In the genomic region with DNA sequence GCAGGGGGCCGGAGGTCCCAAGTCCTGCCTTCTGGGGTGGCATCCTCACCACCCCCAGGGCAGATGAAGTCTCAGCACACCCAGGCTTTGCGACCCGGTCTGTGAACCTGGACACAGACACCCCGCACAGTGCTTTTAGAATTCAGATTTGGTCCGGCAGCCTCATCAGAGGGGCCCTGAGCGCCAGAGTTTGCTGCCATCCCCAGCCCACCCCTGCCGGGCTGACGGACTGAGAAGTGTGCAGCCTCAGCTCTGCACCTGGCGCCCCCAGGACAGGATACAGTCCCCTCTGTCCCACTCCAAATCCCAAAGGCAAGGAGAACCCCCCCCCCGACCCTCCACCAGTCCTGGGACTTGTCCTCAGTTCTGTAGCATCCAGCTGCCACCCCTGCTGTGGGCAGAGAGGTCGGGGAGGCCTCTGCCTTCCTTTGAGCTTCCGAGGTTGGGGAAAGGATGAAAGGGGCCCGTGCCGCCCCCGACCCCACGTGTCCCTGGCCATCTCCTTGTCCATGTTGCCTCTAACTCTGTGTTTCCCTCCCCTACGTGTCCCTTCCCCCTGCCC, we compare ENCODE assay signal across 17 cellular contexts. TPM values are rescaled to one million over a fixed set of nuclear protein-coding genes. Genes with fewer than 3 reads are reported as not detected.
DNase-seq lines count a peak whose midpoint lies in the region; ATAC-seq and TF ChIP-seq lines count a peak whose summit lies in the region.
"Had no signal": no experiment of that assay in that cellular context is flagged by ENCODE, and none has a peak within 500 bp of the region (broad histone marks: within the 10 kb centered on the region; RNA-seq: fewer than 3 reads in every experiment).

No MANE protein-coding gene starts in this region.

- WGBS in stomach, 5 donors = 87 to 91% (median 89%) methylated on average over 13 to 17 of the region's 17 CpGs

- H3K36me3 ChIP-seq in Panc1 (ENCODE audit: control insufficient read depth, insufficient read depth, low read length) (peaks cover 71% of the 10 kb centered on the region), stomach (peaks cover 81 to 95% (median 94%) of the 10 kb centered on the region in 4 donors)

- in situ Hi-C loops in Panc1 (cut with HindIII; ENCODE audit: low pct_unique_long_range_greater_than_20kb, low sequenced_read_pairs) = no loop called here

- CTCF ChIA-PET in Panc1 (lab: Charles Lee) = interaction anchor here (0.6 to 1.3 kb wide), 4 partner anchors 141 to 635 kb away, joined by 4 to 9 read pairs (median 6); a partner anchor contains a TSS

- DNase-seq in Panc1 (ENCODE audit: low read depth, low spot score) = no peak
- DNase-seq in dorsolateral prefrontal cortex = no peak
- no peak for DNase-seq in memory B cell (ENCODE audit: low spot score in 2 of 2)
- no peak for DNase-seq in stomach
- DNase-seq in activated T-cell treated with anti-CD3 and anti-CD28 coated beads, Interleukin-2, amount 50 U/mL, for 48 hours = no peak
- no peak for DNase-seq in NCI-H2196 (lab: John Stamatoyannopoulos, UW; ENCODE audit: unreplicated experiment)
- DNase-seq in SK-N-DZ (ENCODE audit: low spot score) = no peak
- DNase-seq: DND-41; foreskin keratinocyte; GM23248; naive B cell; NCI-H1417 treated with DMSO at 0.1 percent for 48 hours; RPMI8226; stimulated activated naive CD4-positive, alpha-beta T cell had no signal

- TF ChIP-seq EP300 in stomach (IDR thresholded peaks at IDR 0.05) = no peak

- TF ChIP-seq CTCF in Panc1 (IDR thresholded peaks at IDR 0.05) (no peak), dorsolateral prefrontal cortex (IDR thresholded peaks at IDR 0.05 in 54 of 56, conservative IDR thresholded peaks at IDR 0.05 in 2 of 56; ENCODE audit: low read depth in 1 of 56, partially characterized antibody in 56 of 56) (no peak), stomach (IDR thresholded peaks at IDR 0.05) (no peak)

- peak overlapping the region; percentile 69 for H3K27ac ChIP-seq in Panc1 (ENCODE audit: low read length)
- H3K27ac ChIP-seq in dorsolateral prefrontal cortex = peak overlapping the region in 54 of 59 donors; percentile 7 to 99 (median 68)
- H3K27ac ChIP-seq in stomach = peak overlapping the region in 3 of 5 donors; percentile 29 to 90 (median 81)
- H3K27ac ChIP-seq: foreskin keratinocyte, GM23248 had no signal

- H3K9me3 ChIP-seq in Panc1 (ENCODE audit: control insufficient read depth, insufficient read depth, low read depth, low read length) (no peaks in the 10 kb centered on the region), stomach (no peaks in the 10 kb centered on the region)

- H3K36me3 Mint-ChIP-seq in memory B cell = peaks cover 17% of the 10 kb centered on the region

- no peak overlapping the region for H3K4me3 ChIP-seq in Panc1 (ENCODE audit: low read depth in 2 of 2, low read length in 2 of 2)
- peak overlapping the region in 1 of 59 donors; percentile 2 for H3K4me3 ChIP-seq in dorsolateral prefrontal cortex
- no peak overlapping the region for H3K4me3 ChIP-seq in stomach
- H3K4me3 ChIP-seq: GM23248 had no signal

- POLR2A ChIA-PET in Panc1 (lab: Charles Lee) = interaction anchor here (0.6 kb wide), 1 partner anchor 105 kb away, joined by 4 read pairs; no protein-coding TSS in a partner anchor

- peak overlapping the region; percentile 53 for H3K27ac Mint-ChIP-seq in memory B cell

- intact Hi-C loops in Panc1 (cut with micrococcal nuclease; ENCODE audit: unreplicated experiment) (loop anchor here (5.0 kb wide), 1 partner anchor 75 kb away; no protein-coding TSS in a partner anchor), dorsolateral prefrontal cortex (cut with DNase I) (loop anchor here (5.0 to 10.0 kb wide), 3 partner anchors 110 to 207 kb away; a partner anchor contains a TSS), stomach (cut with DNase I; ENCODE audit: low total_unique reads) (no loop called here)

- peaks cover 88% of the 10 kb centered on the region for H3K4me1 ChIP-seq in Panc1 (ENCODE audit: control insufficient read depth, insufficient read depth, low read length)
- peaks cover 16 to 64% (median 40%) of the 10 kb centered on the region in 4 donors for H3K4me1 ChIP-seq in stomach
- H3K4me1 ChIP-seq: foreskin keratinocyte had no signal

- no peak for ATAC-seq in Panc1
- no peak for ATAC-seq in memory B cell (ENCODE audit: low read depth)
- ATAC-seq in GM18907 (IDR thresholded peaks at IDR 0.05; ENCODE audit: unreplicated experiment) = no peak
- ATAC-seq: foreskin keratinocyte had no signal

- H3K9me3 Mint-ChIP-seq in memory B cell = no peaks in the 10 kb centered on the region
- H3K9me3 Mint-ChIP-seq: CD8-positive, alpha-beta T cell; naive B cell had no signal

- TF ChIP-seq POLR2A in stomach (IDR thresholded peaks at IDR 0.05) = no peak

- H3K4me1 Mint-ChIP-seq in memory B cell = peaks cover 11% of the 10 kb centered on the region

- no TSS peak for BruUV-seq in Panc1 (replicated peaks; lab: Mats Ljungman, UMichigan)

- H3K27me3 Mint-ChIP-seq in memory B cell = no peaks in the 10 kb centered on the region
- H3K27me3 Mint-ChIP-seq: naive B cell, progenitor cell of endocrine pancreas had no signal

- no peak overlapping the region for H3K4me3 Mint-ChIP-seq in memory B cell
- H3K4me3 Mint-ChIP-seq: CD8-positive, alpha-beta T cell had no signal

- H3K27me3 ChIP-seq in Panc1 (ENCODE audit: control insufficient read depth, insufficient read depth, low read length) = no peaks in the 10 kb centered on the region
- H3K27me3 ChIP-seq in dorsolateral prefrontal cortex = no peaks in the 10 kb centered on the region
- no peaks in the 10 kb centered on the region for H3K27me3 ChIP-seq in stomach
- H3K27me3 ChIP-seq: foreskin keratinocyte had no signal

RNA-seq across cellular contexts. Expression of a gene that starts 16.9 kb away (rescaled TPM):
- total RNA-seq in Panc1 (2021; ENCODE audit: unreplicated experiment) (58.5 TPM), dorsolateral prefrontal cortex (1 to 10 TPM in 55 of 120 experiments, under 1 TPM in 32, not detected in 33; 0.19 to 3.0 (median 1.2) TPM), stomach (10 to 100 TPM in 1 of 5 donors, 1 to 10 TPM in 4; 1.2 to 33.3 (median 4.8) TPM)
- polyA plus RNA-seq in Panc1 (2012; ENCODE audit: insufficient read length) = 81.4 TPM
- 10 to 100 TPM in 2 of 3 donors, 1 to 10 TPM in 1; 3.4 to 16.9 (median 16.3) TPM for polyA plus RNA-seq in stomach
- polyA plus RNA-seq in SK-N-DZ (2014; cell fraction: cytosol; rRNA removed) = 0.37 and 0.42 TPM in 2 replicates
- 1.6 and 3.9 TPM in 2 replicates for polyA plus RNA-seq in SK-N-DZ (2014; cell fraction: nucleus; rRNA removed)

RNA-seq across cellular contexts. Expression of a gene that starts 45.9 kb away (rescaled TPM):
- not detected for total RNA-seq in Panc1 (2021; ENCODE audit: unreplicated experiment)
- not detected for polyA plus RNA-seq in Panc1 (2012; ENCODE audit: insufficient read length)
- total RNA-seq in dorsolateral prefrontal cortex = 1 to 10 TPM in 3 of 120 experiments, not detected in 117; 1.1 to 1.2 (median 1.2) TPM
- total RNA-seq in stomach = 1 to 10 TPM in 1 of 5 donors, not detected in 4; 2.0 TPM
- 1,000 to 10,000 TPM in 1 of 3 donors, 1 to 10 TPM in 1, not detected in 1; 1.7 to 1,381 TPM for polyA plus RNA-seq in stomach
- polyA plus RNA-seq in SK-N-DZ (2014; cell fraction: cytosol; rRNA removed) = not detected in 2 replicates
- not detected in 2 replicates for polyA plus RNA-seq in SK-N-DZ (2014; cell fraction: nucleus; rRNA removed)
- total RNA-seq: CD8-positive, alpha-beta T cell; GM23248; progenitor cell of endocrine pancreas had no signal
- polyA plus RNA-seq: GM23248 had no signal
